In genomic region chr7:66837007-66837406, GRCh38 we compare ENCODE assay signal across 8 cellular contexts.
DNase-seq lines count a peak whose midpoint lies in the region; ATAC-seq, FAIRE-seq and TF ChIP-seq lines count a peak whose summit lies in the region.

No MANE protein-coding gene starts in this region.

- no peaks in the 10 kb centered on the region for H3K36me3 ChIP-seq in kidney (ENCODE audit: control insufficient read depth in 1 of 2, insufficient read depth in 2 of 2, low read length in 2 of 2)

- peak; percentile 33; the same call in 1 of the 2 replicates for TF ChIP-seq CTCF in WI38 (IDR thresholded peaks at IDR 0.05; ENCODE audit: low read depth, low read length)
- peak; percentile 17 for TF ChIP-seq CTCF in kidney (IDR thresholded peaks at IDR 0.05; ENCODE audit: borderline replicate concordance, extremely low read depth, insufficient read depth)

- intact Hi-C loops in kidney (cut with DNase I) = no loop called here

- no peak for FAIRE-seq in kidney (lab: Jason Lieb, UNC)

- no peak overlapping the region for H3K9ac ChIP-seq in kidney (ENCODE audit: low read length in 2 of 2)

- no peaks in the 10 kb centered on the region for H3K4me1 ChIP-seq in kidney (ENCODE audit: control insufficient read depth in 1 of 2, insufficient read depth in 1 of 2, low read depth in 1 of 2, low read length in 2 of 2)

- H3K27ac ChIP-seq in kidney (ENCODE audit: low read depth in 2 of 2, low read length in 2 of 2) = no peak overlapping the region

- peak; percentile 15 for DNase-seq in GDM1 (lab: John Stamatoyannopoulos, UW)
- DNase-seq in LHCN-M2 (ENCODE audit: low read depth) = peak; percentile 46
- no peak for DNase-seq in kidney
- DNase-seq in mesenteric fat pad (ENCODE audit: low spot score) = no peak
- DNase-seq in amniotic stem cell (lab: John Stamatoyannopoulos, UW) = no peak

- no peaks in the 10 kb centered on the region for H3K9me3 ChIP-seq in kidney (ENCODE audit: control insufficient read depth in 1 of 2, low read length in 2 of 2)

- ATAC-seq in HG03045 (IDR thresholded peaks at IDR 0.05; ENCODE audit: unreplicated experiment) = no peak
- ATAC-seq in HG03280 (IDR thresholded peaks at IDR 0.05; ENCODE audit: unreplicated experiment) = no peak

- no peak overlapping the region for H3K4me3 ChIP-seq in WI38 (ENCODE audit: low read depth, low read length)
- no peak overlapping the region for H3K4me3 ChIP-seq in kidney (ENCODE audit: low read length in 2 of 2)

Comparison
In these comparisons a context has a peak if more than half of its experiments do, and no peak if none do; other contexts are left out.
1. DNase-seq: peak in GDM1 (single experiment) and LHCN-M2 (single experiment); none in kidney (single experiment), mesenteric fat pad (single experiment) and amniotic stem cell (single experiment).